34 cellular contexts compared by ENCODE assay signal in the genomic region with DNA sequence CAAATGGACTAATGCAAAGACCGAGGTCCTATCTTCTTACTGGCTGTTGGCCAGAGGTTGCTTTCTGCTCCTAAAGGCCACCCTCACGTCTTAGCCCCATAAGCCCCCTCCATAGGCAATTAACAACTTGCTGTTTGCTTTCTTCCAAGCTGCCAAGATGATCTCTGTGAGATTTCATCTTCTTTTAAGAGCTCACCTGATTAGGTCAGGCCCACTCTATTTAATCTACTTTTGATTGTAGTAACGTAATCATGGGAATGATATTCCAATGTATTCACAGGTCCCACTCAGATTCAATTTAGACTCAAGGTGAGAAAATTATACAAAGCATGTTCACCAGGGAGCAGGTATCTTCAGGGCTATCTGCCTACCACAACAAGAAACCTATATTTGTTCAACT.
"Had no signal": no experiment of that assay in that cellular context is flagged by ENCODE, and none has a peak within 500 bp of the region (broad histone marks: within the 10 kb centered on the region; RNA-seq: fewer than 3 reads in every experiment).

No MANE protein-coding gene starts in this region.

- H3K36me3 ChIP-seq: adrenal gland, ascending aorta, brain microvascular endothelial cell, breast epithelium, cardiac muscle cell had no signal

- H3K9me3 ChIP-seq: adrenal gland, ascending aorta had no signal

- H3K4me1 ChIP-seq: adrenal gland, ascending aorta, body of pancreas, breast epithelium had no signal

- H3K27ac ChIP-seq: adrenal gland, ascending aorta, body of pancreas, brain microvascular endothelial cell, breast epithelium, cardiac muscle cell had no signal

- H3K4me3 ChIP-seq: adrenal gland, ascending aorta, body of pancreas, breast epithelium, cardiac muscle cell had no signal

- H3K27me3 ChIP-seq: adrenal gland, ascending aorta, body of pancreas, brain microvascular endothelial cell, breast epithelium, cardiac muscle cell had no signal

- DNase-seq: activated effector memory CD4-positive, alpha-beta T cell treated with anti-CD3 and anti-CD28 coated beads, Interleukin-2, amount 50 U/mL, for 16 hours; activated effector memory CD4-positive, alpha-beta T cell treated with Interleukin-2 at 50 U/mL for 16 hours; activated gamma-delta T cell; activated gamma-delta T cell treated with Interleukin-2 at 50 U/mL for 16 hours; activated naive CD4-positive, alpha-beta T cell; activated naive CD4-positive, alpha-beta T cell treated with anti-CD3 and anti-CD28 coated beads for 36 hours; activated naive CD4-positive, alpha-beta T cell treated with anti-CD3 and anti-CD28 coated beads, Interleukin-2, amount 10 ng/mL, durations not matched to agents 7 days and 5 days; activated naive CD4-positive, alpha-beta T cell treated with anti-CD3 and anti-CD28 coated beads, Interleukin-2, amount 50 U/mL, for 16 hours; activated naive CD4-positive, alpha-beta T cell treated with Interleukin-2 at 50 U/mL for 16 hours; activated naive CD8-positive, alpha-beta T cell treated with anti-CD3 and anti-CD28 coated beads for 36 hours; activated naive CD8-positive, alpha-beta T cell treated with anti-CD3 and anti-CD28 coated beads, Interleukin-2, amount 10 ng/mL, durations not matched to agents 7 days and 5 days; activated naive CD8-positive, alpha-beta T cell treated with anti-CD3 and anti-CD28 coated beads, Interleukin-2, amount 50 U/mL, for 24 hours; activated T-cell treated with anti-CD3 and anti-CD28 coated beads, Interleukin-2, amount 50 U/mL, for 1 hour; activated T-cell treated with anti-CD3 and anti-CD28 coated beads, Interleukin-2, amount 50 U/mL, for 24 hours; activated T-cell treated with anti-CD3 and anti-CD28 coated beads, Interleukin-2, amount 50 U/mL, for 4 hours; activated T-cell treated with anti-CD3 and anti-CD28 coated beads, Interleukin-2, amount 50 U/mL, for 48 hours; activated T-cell treated with anti-CD3 and anti-CD28 coated beads, Interleukin-2, amount 50 U/mL, for 72 hours; adrenal gland; amniotic stem cell; amygdala; anterior cingulate cortex; aorta; body of pancreas; brain microvascular endothelial cell; caudate nucleus; central memory CD4-positive, alpha-beta T cell; cerebellar nuclear complex had no signal

- ATAC-seq: activated naive CD4-positive, alpha-beta T cell treated with anti-CD3 and anti-CD28 coated beads, Interleukin-2, amount 50 U/mL, for 72 hours; activated naive CD8-positive, alpha-beta T cell treated with anti-CD3 and anti-CD28 coated beads, Interleukin-2, amount 50 U/mL, for 24 hours; activated T-cell treated with anti-CD3 and anti-CD28 coated beads, Interleukin-2, amount 50 U/mL, for 4 hours; activated T-cell treated with anti-CD3 and anti-CD28 coated beads, Interleukin-2, amount 50 U/mL, for 72 hours; activated T-helper 17 cell treated with anti-CD3 and anti-CD28 coated beads, Interleukin-2, amount 50 U/mL, for 72 hours; body of pancreas had no signal

- FAIRE-seq: astrocyte, bronchial epithelial cell had no signal
